3 cellular contexts compared by ENCODE assay signal in genomic region chr12:121937654-121938053, GRCh38.
TF ChIP-seq lines count a peak whose summit lies in the region.

No MANE protein-coding gene starts in this region.

TF ChIP-seq in HEK293, 187 proteins besides CTCF, POLR2A, EP300 and RAD21:
- TF ChIP-seq ZNF335 (tag by site-specific recombination; conservative IDR thresholded peaks at IDR 0.05), result no peak
- peak; percentile 39; the same call in 1 of the 2 replicates for TF ChIP-seq SCRT2 (tag by site-specific recombination; IDR thresholded peaks at IDR 0.05)

TF ChIP-seq in H1, 55 proteins besides CTCF, POLR2A, EP300 and RAD21:
- TF ChIP-seq SRF (IDR thresholded peaks at IDR 0.05; ENCODE audit: low read depth, low read length) (no peak), HDAC2 (IDR thresholded peaks at IDR 0.05; ENCODE audit: borderline replicate concordance in 1 of 2, low read depth in 2 of 2, low read length in 2 of 2) (no peak), RXRA (IDR thresholded peaks at IDR 0.05; ENCODE audit: insufficient read depth, low read depth, low read length) (no peak), GABPA (IDR thresholded peaks at IDR 0.05; ENCODE audit: borderline replicate concordance, insufficient read depth, low read length) (no peak), EZH2 (IDR thresholded peaks at IDR 0.05; ENCODE audit: low read depth, low read length, severe bottlenecking) (no peak), CHD7 (IDR thresholded peaks at IDR 0.05; ENCODE audit: insufficient replicate concordance, low read length) (no peak), USF2 (IDR thresholded peaks at IDR 0.05; ENCODE audit: low read length) (no peak), TEAD4 (IDR thresholded peaks at IDR 0.05; ENCODE audit: low read depth, low read length) (no peak), EGR1 (IDR thresholded peaks at IDR 0.05; ENCODE audit: borderline replicate concordance, low read depth, low read length) (no peak), KDM1A (IDR thresholded peaks at IDR 0.05; ENCODE audit: borderline replicate concordance, low read length) (no peak), NANOG (IDR thresholded peaks at IDR 0.05; ENCODE audit: insufficient read depth, low read depth, low read length, poor library complexity, severe bottlenecking) (no peak), SIN3A (conservative IDR thresholded peaks at IDR 0.05 in 1 of 2, IDR thresholded peaks at IDR 0.05 in 1 of 2; ENCODE audit: low read depth in 1 of 2, low read length in 2 of 2) (no peak)

TF ChIP-seq in GM12891, 5 proteins besides CTCF, POLR2A, EP300 and RAD21:
- TF ChIP-seq POU2F2 (IDR thresholded peaks at IDR 0.05; ENCODE audit: low read depth, low read length) (no peak), SPI1 (IDR thresholded peaks at IDR 0.05; ENCODE audit: low read depth, low read length) (no peak), PAX5 (IDR thresholded peaks at IDR 0.05; ENCODE audit: insufficient read depth, low read length, severe bottlenecking) (no peak), POLR2AphosphoS5 (IDR thresholded peaks at IDR 0.05; ENCODE audit: low read depth, low read length) (no peak), TAF1 (IDR thresholded peaks at IDR 0.05; ENCODE audit: low read depth, low read length) (no peak)
